Comparison of ENCODE assay signal across 15 cellular contexts in genomic region chr12:47894068-47894467, GRCh38. TPM values are rescaled to one million over a fixed set of nuclear protein-coding genes. Genes with fewer than 3 reads are reported as not detected.
DNase-seq lines count a peak whose midpoint lies in the region; ATAC-seq, FAIRE-seq and TF ChIP-seq lines count a peak whose summit lies in the region.
"Had no signal": no experiment of that assay in that cellular context is flagged by ENCODE, and none has a peak within 500 bp of the region (broad histone marks: within the 10 kb centered on the region; RNA-seq: fewer than 3 reads in every experiment).

No MANE protein-coding gene starts in this region.

- H3K27ac ChIP-seq in endodermal cell (ENCODE audit: low read depth, low read length), result no peak overlapping the region
- H3K27ac ChIP-seq in transverse colon, result peak overlapping the region; percentile 13 to 70 (median 65)
- no peak overlapping the region for H3K27ac ChIP-seq in HepG2 (ENCODE audit: extremely low read length, insufficient read depth, low read length)
- H3K27ac ChIP-seq in heart right ventricle, result no peak overlapping the region
- H3K27ac ChIP-seq: GM23248, tibial nerve had no signal

- TF ChIP-seq EP300 in transverse colon (IDR thresholded peaks at IDR 0.05; ENCODE audit: low read depth), result no peak
- TF ChIP-seq EP300 in HepG2 (IDR thresholded peaks at IDR 0.05; ENCODE audit: low read depth in 2 of 2, low read length in 2 of 2), result no peak
- TF ChIP-seq EP300 in HepG2 (CRISPR knock-in tag; IDR thresholded peaks at IDR 0.05; ENCODE audit: borderline replicate concordance), result no peak

- no peaks in the 10 kb centered on the region for H3K4me1 ChIP-seq in endodermal cell (ENCODE audit: control insufficient read depth, insufficient read depth, low read length)
- peaks cover under 1 to 50% (median 31%) of the 10 kb centered on the region in 4 donors for H3K4me1 ChIP-seq in transverse colon
- 0 out of 2 replicates have a peak, but pooled peaks cover 8% of the 10 kb centered on the region for H3K4me1 ChIP-seq in HepG2 (ENCODE audit: insufficient read depth, low read length)
- peaks cover 0 to 51% (median 0%) of the 10 kb centered on the region in 9 donors for H3K4me1 ChIP-seq in heart right ventricle

- no peak for TF ChIP-seq POLR2A in transverse colon (IDR thresholded peaks at IDR 0.05)
- TF ChIP-seq POLR2A in HepG2 (IDR thresholded peaks at IDR 0.05; ENCODE audit: insufficient read depth in 1 of 2, low read depth in 2 of 2, low read length in 2 of 2), result no peak

- CTCF ChIA-PET in HepG2 (lab: Yijun Ruan, JAX; ENCODE audit: low intra/inter-chr PET ratio, low total read pairs), result no interaction called here

- no peak overlapping the region for H3K4me2 ChIP-seq in HepG2 (ENCODE audit: low read depth, low read length)

- H4K20me1 ChIP-seq in HepG2 (ENCODE audit: insufficient read depth, low read length), result no peaks in the 10 kb centered on the region

- 88% methylated on average over 1 of the region's 1 CpG; no CpG with 5 or more reads in 1 of the 2 experiments for WGBS in endodermal cell (ENCODE audit: insufficient coverage in 1 of 2, insufficient read length in 1 of 2), 2 experiments
- 33% methylated on average over 1 of the region's 1 CpG; no CpG with 5 or more reads in 1 of the 2 donors for WGBS in transverse colon (ENCODE audit: low coverage in 1 of 2), 2 donors
- WGBS in HepG2 (ENCODE audit: low lambda C conversion rate), result 17% methylated on average over 1 of the region's 1 CpG
- 60 to 61% methylated on average over 1 of the region's 1 CpG for WGBS in heart right ventricle, 2 donors

- H3K4me3 ChIP-seq in endodermal cell (ENCODE audit: low read length) (no peak overlapping the region), transverse colon (no peak overlapping the region), HepG2 (replicated peaks in 1 of 3; ENCODE audit: insufficient read depth in 1 of 3, low read depth in 2 of 3, low read length in 3 of 3) (no peak overlapping the region), heart right ventricle (no peak overlapping the region)
- H3K4me3 ChIP-seq: GM23248, tibial nerve had no signal

- in situ Hi-C loops in transverse colon (cut with MboI; ENCODE audit: low pct_ligation_motif_present in 1 of 4, low pct_unique_long_range_greater_than_20kb in 1 of 4, low sequenced_read_pairs in 3 of 4), result no loop called here
- in situ Hi-C loops in HepG2 (cut with HindIII; ENCODE audit: extremely low pct_ligation_motif_present, low pct_unique_long_range_greater_than_20kb), result no loop called here

- H3K9me3 ChIP-seq in endodermal cell (ENCODE audit: control insufficient read depth, low read length), result no peaks in the 10 kb centered on the region
- no peaks in the 10 kb centered on the region for H3K9me3 ChIP-seq in transverse colon
- H3K9me3 ChIP-seq in HepG2 (ENCODE audit: low read length), result no peaks in the 10 kb centered on the region
- H3K9me3 ChIP-seq in heart right ventricle, result no peaks in the 10 kb centered on the region
- H3K9me3 ChIP-seq: tibial nerve had no signal

- H3K27me3 Mint-ChIP-seq in activated T-cell treated with anti-CD3 and anti-CD28 coated beads, Interleukin-2, amount 50 U/mL, for 72 hours (ENCODE audit: low read depth), result no peaks in the 10 kb centered on the region
- H3K27me3 Mint-ChIP-seq in endodermal cell (ENCODE audit: insufficient read depth), result peaks cover 58% of the 10 kb centered on the region
- H3K27me3 Mint-ChIP-seq: activated naive CD4-positive, alpha-beta T cell treated with anti-CD3 and anti-CD28 coated beads, Interleukin-2, amount 50 U/mL, for 24 hours had no signal

- peak in 1 of 2 donors; percentile 28 for ATAC-seq in activated T-cell treated with anti-CD3 and anti-CD28 coated beads, Interleukin-2, amount 50 U/mL, for 72 hours (replicated peaks in 1 of 2)
- ATAC-seq in HepG2 (no peak), heart right ventricle (no peak)

- no peaks in the 10 kb centered on the region for H3K79me2 ChIP-seq in HepG2 (ENCODE audit: insufficient read depth, low read length)

- H3K36me3 Mint-ChIP-seq in activated T-cell treated with anti-CD3 and anti-CD28 coated beads, Interleukin-2, amount 50 U/mL, for 72 hours (ENCODE audit: insufficient read depth in 2 of 2), result peaks cover 30 to 52% of the 10 kb centered on the region in 2 donors
- H3K36me3 Mint-ChIP-seq in endodermal cell (ENCODE audit: low read depth), result no peaks in the 10 kb centered on the region

- no peak for TF ChIP-seq RAD21 in HepG2 (CRISPR knock-in tag; IDR thresholded peaks at IDR 0.05)

- no peaks in the 10 kb centered on the region for H3K9me3 Mint-ChIP-seq in activated T-cell treated with anti-CD3 and anti-CD28 coated beads, Interleukin-2, amount 50 U/mL, for 72 hours
- no peaks in the 10 kb centered on the region for H3K9me3 Mint-ChIP-seq in endodermal cell
- H3K9me3 Mint-ChIP-seq: activated naive CD4-positive, alpha-beta T cell treated with anti-CD3 and anti-CD28 coated beads, Interleukin-2, amount 50 U/mL, for 24 hours had no signal

- no TSS peak for BruUV-seq in HepG2 (replicated peaks; lab: Mats Ljungman, UMichigan)

- peaks cover 94% of the 10 kb centered on the region for H3K4me1 Mint-ChIP-seq in activated T-cell treated with anti-CD3 and anti-CD28 coated beads, Interleukin-2, amount 50 U/mL, for 72 hours (ENCODE audit: low read depth)
- no peaks in the 10 kb centered on the region for H3K4me1 Mint-ChIP-seq in endodermal cell

- FAIRE-seq in HepG2 (lab: Jason Lieb, UNC), result no peak

- peak overlapping the region; percentile 49 to 51 for H3K4me3 Mint-ChIP-seq in activated T-cell treated with anti-CD3 and anti-CD28 coated beads, Interleukin-2, amount 50 U/mL, for 72 hours
- no peak overlapping the region for H3K4me3 Mint-ChIP-seq in endodermal cell
- H3K4me3 Mint-ChIP-seq: activated naive CD4-positive, alpha-beta T cell treated with anti-CD3 and anti-CD28 coated beads, Interleukin-2, amount 50 U/mL, for 24 hours had no signal

- POLR2A ChIA-PET in HepG2 (lab: Yijun Ruan, JAX), result no interaction called here

- H3K9ac ChIP-seq in endodermal cell (ENCODE audit: extremely low read depth, low read length, poor library complexity, severe bottlenecking), result no peak overlapping the region
- H3K9ac ChIP-seq in HepG2 (ENCODE audit: insufficient read depth, low read depth, low read length), result no peak overlapping the region
- H3K9ac ChIP-seq: GM23248 had no signal

- TF ChIP-seq CTCF in endodermal cell (conservative IDR thresholded peaks at IDR 0.05) (no peak), transverse colon (IDR thresholded peaks at IDR 0.05) (no peak), HepG2 (CRISPR knock-in tag; IDR thresholded peaks at IDR 0.05) (no peak), heart right ventricle (IDR thresholded peaks at IDR 0.05) (no peak)

- no peak for DNase-seq in activated T-cell treated with anti-CD3 and anti-CD28 coated beads, Interleukin-2, amount 50 U/mL, for 72 hours
- DNase-seq in activated T-cell treated with anti-CD3 and anti-CD28 coated beads for 4 hours (no peak), LHCN-M2 (ENCODE audit: low read depth) (peak; percentile 34), endodermal cell (peak; percentile 35), transverse colon (no peak), NCI-H1436 treated with DMSO at 0.1 percent for 48 hours (lab: John Stamatoyannopoulos, UW) (no peak), HepG2 (ENCODE audit: low spot score) (no peak), heart right ventricle (no peak)
- DNase-seq: GM23248; NCI-H1417; SHP77; stimulated activated CD4-positive, alpha-beta T cell treated with anti-CD3 and anti-CD28 coated beads, Interleukin-1b, Interleukin-23, amount 100 ng/mL, for 48 hours; T1000 had no signal

- H3K27ac Mint-ChIP-seq in activated T-cell treated with anti-CD3 and anti-CD28 coated beads, Interleukin-2, amount 50 U/mL, for 72 hours, result peak overlapping the region; percentile 67
- no peak overlapping the region for H3K27ac Mint-ChIP-seq in endodermal cell

- no peaks in the 10 kb centered on the region for H3K36me3 ChIP-seq in endodermal cell (ENCODE audit: control insufficient read depth, insufficient read depth, low read length)
- no peaks in the 10 kb centered on the region for H3K36me3 ChIP-seq in transverse colon
- no peaks in the 10 kb centered on the region for H3K36me3 ChIP-seq in HepG2 (replicated peaks in 1 of 2; ENCODE audit: control insufficient read depth in 1 of 2, insufficient read depth in 2 of 2, low read length in 2 of 2)
- H3K36me3 ChIP-seq in heart right ventricle, result peaks cover 0 to under 1% (median 0%) of the 10 kb centered on the region in 9 donors
- H3K36me3 ChIP-seq: tibial nerve had no signal

- intact Hi-C loops in transverse colon (cut with DNase I; ENCODE audit: low total_unique reads), result no loop called here
- intact Hi-C loops in HepG2 (cut with micrococcal nuclease; ENCODE audit: unreplicated experiment), result no loop called here
- intact Hi-C loops in heart right ventricle (cut with DNase I), result no loop called here

- H2AFZ ChIP-seq in HepG2 (ENCODE audit: low read length), result no peak overlapping the region
- H2AFZ ChIP-seq: GM23248 had no signal

- H3K27me3 ChIP-seq in endodermal cell (ENCODE audit: control insufficient read depth, insufficient read depth, low read length, poor library complexity, severe bottlenecking), result peaks cover 28% of the 10 kb centered on the region
- no peaks in the 10 kb centered on the region for H3K27me3 ChIP-seq in transverse colon
- no peaks in the 10 kb centered on the region; a peak in 1 of 5 replicates for H3K27me3 ChIP-seq in HepG2 (ENCODE audit: control insufficient read depth in 1 of 2, insufficient read depth in 2 of 2, low read length in 2 of 2)
- peaks cover 0 to 16% (median under 1%) of the 10 kb centered on the region in 7 donors for H3K27me3 ChIP-seq in heart right ventricle

RNA-seq across cellular contexts. Expression of gene VDR, which starts 10.7 kb away (rescaled TPM):
- total RNA-seq in activated T-cell treated with anti-CD3 and anti-CD28 coated beads, Interleukin-2, amount 50 U/mL, for 72 hours, result 100 to 1,000 TPM; 217 to 224 TPM
- 5.8 and 5.9 TPM in 2 replicates for total RNA-seq in LHCN-M2 (2014; rRNA removed)
- polyA plus RNA-seq in LHCN-M2 (2012), result 6.6 TPM
- under 1 TPM in 1 of 2 donors, not detected in 1; 0.04 TPM for total RNA-seq in endodermal cell
- polyA plus RNA-seq in endodermal cell (2013, experiment 1 of 2), result not detected
- not detected for polyA plus RNA-seq in endodermal cell (2013, experiment 2 of 2)
- total RNA-seq in transverse colon, result 100 to 1,000 TPM in 2 of 4 donors, 10 to 100 TPM in 2; 62.3 to 191 (median 117) TPM
- total RNA-seq in HepG2 (2016; rRNA removed; fragmentation: Illumina TruSeq; extraction: Trizol), result 0.21 and 0.33 TPM in 2 replicates
- 0.09 TPM in 1 of 2 replicates, not detected in the other for total RNA-seq in HepG2 (2016; cell fraction: cytosol; rRNA removed; fragmentation: Illumina TruSeq; extraction: Trizol; ENCODE audit: low read depth)
- total RNA-seq in HepG2 (2016; cell fraction: insoluble cytoplasmic fraction; rRNA removed; fragmentation: Illumina TruSeq; extraction: Trizol), result 0.40 and 0.52 TPM in 2 replicates
- 0.14 and 0.22 TPM in 2 replicates for total RNA-seq in HepG2 (2016; cell fraction: membrane; rRNA removed; fragmentation: Illumina TruSeq; extraction: Trizol)
- total RNA-seq in HepG2 (2016; cell fraction: nucleus; rRNA removed; fragmentation: Illumina TruSeq; extraction: Trizol), result 0.16 and 0.25 TPM in 2 replicates
- polyA plus RNA-seq in HepG2 (2011; rRNA removed), result 0.08 and 0.13 TPM in 2 replicates
- polyA plus RNA-seq in HepG2 (2011; cell fraction: cytosol; rRNA removed), result 0.04 and 0.09 TPM in 2 replicates
- 0.10 and 0.21 TPM in 2 replicates for polyA plus RNA-seq in HepG2 (2011; cell fraction: nucleus; rRNA removed)
- polyA plus RNA-seq in HepG2 (2012), result 0.08 and 0.35 TPM in 2 replicates
- not detected in 2 replicates for polyA plus RNA-seq in HepG2 (2016; cell fraction: cytosol; fragmentation: Illumina TruSeq; extraction: Trizol; ENCODE audit: low read depth)
- polyA plus RNA-seq in HepG2 (2016; cell fraction: insoluble cytoplasmic fraction; fragmentation: Illumina TruSeq; extraction: Trizol; ENCODE audit: low read depth), result 0.24 and 0.36 TPM in 2 replicates
- 0.03 and 0.12 TPM in 2 replicates for polyA plus RNA-seq in HepG2 (2016; cell fraction: membrane; fragmentation: Illumina TruSeq; extraction: Trizol; ENCODE audit: low read depth)
- 0.48 and 0.64 TPM in 2 replicates for polyA plus RNA-seq in HepG2 (2016; cell fraction: nucleus; fragmentation: Illumina TruSeq; extraction: Trizol; ENCODE audit: insufficient read depth, low read depth)
- 0.16 and 12.3 TPM in 2 replicates for polyA minus RNA-seq in HepG2 (2011; rRNA and poly(A)+ RNA removed; ENCODE audit: low replicate concordance)
- polyA minus RNA-seq in HepG2 (2011; cell fraction: cytosol; rRNA and poly(A)+ RNA removed), result not detected in 2 replicates
- 0.13 and 0.25 TPM in 2 replicates for polyA minus RNA-seq in HepG2 (2011; cell fraction: nucleus; rRNA and poly(A)+ RNA removed)
- total RNA-seq in heart right ventricle, result 1 to 10 TPM in 1 of 10 donors, under 1 TPM in 9; 0.08 to 3.0 (median 0.31) TPM
- polyA plus RNA-seq in heart right ventricle, result under 1 TPM; 0.29 to 0.87 TPM

Comparison
In these comparisons a context has a peak if more than half of its experiments do, and no peak if none do; other contexts are left out.
1. DNase-seq: peak in LHCN-M2 (single experiment) and endodermal cell (single experiment); none in activated T-cell treated with anti-CD3 and anti-CD28 coated beads, Interleukin-2, amount 50 U/mL, for 72 hours (0 of 2), activated T-cell treated with anti-CD3 and anti-CD28 coated beads for 4 hours (single experiment), transverse colon (single experiment), NCI-H1436 treated with DMSO at 0.1 percent for 48 hours (single experiment), HepG2 (single experiment) and heart right ventricle (0 of 2).
2. H3K27ac ChIP-seq: peak in transverse colon (4 of 4); none in endodermal cell (single experiment), HepG2 (single experiment) and heart right ventricle (0 of 10).